In the genomic region with DNA sequence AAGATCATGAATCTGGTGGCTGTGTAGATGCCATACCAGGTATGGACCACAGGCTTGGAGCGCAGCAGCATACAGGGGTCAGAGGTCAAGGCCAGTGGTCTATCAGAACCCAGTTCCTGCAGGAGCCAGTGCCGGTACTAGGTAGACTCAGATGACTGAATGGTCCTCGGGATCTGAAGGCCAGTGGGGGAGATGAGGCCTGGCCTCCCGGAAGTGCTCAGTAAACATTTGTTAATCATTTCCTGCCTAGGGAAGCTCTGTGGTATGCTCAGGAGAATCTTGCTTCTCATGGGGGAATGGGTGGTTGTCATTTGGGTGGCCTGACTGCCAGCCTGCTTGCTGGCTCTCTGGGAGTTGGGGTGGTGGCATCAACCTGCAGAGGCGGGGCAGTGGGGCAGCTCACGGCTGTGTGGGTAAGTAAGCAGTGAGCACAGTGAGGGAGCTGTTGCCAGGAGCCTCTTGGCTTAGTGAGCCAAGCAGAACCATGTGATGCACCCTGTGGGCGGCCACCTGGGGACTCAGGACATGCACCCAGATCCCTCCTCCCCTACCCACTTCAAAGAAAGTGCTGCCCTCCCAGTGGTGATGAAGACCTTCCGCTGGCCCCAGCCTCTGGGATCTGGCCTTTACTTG, we compare ENCODE assay signal across 9 cellular contexts. TPM values are rescaled to one million over a fixed set of nuclear protein-coding genes. Genes with fewer than 3 reads are reported as not detected.
DNase-seq lines count a peak whose midpoint lies in the region; ATAC-seq, FAIRE-seq and TF ChIP-seq lines count a peak whose summit lies in the region.
"Had no signal": no experiment of that assay in that cellular context is flagged by ENCODE, and none has a peak within 500 bp of the region (broad histone marks: within the 10 kb centered on the region; RNA-seq: fewer than 3 reads in every experiment).

No MANE protein-coding gene starts in this region.

- intact Hi-C loops in endothelial cell of umbilical vein (cut with micrococcal nuclease), result no loop called here

- no peak overlapping the region for H3K4me3 ChIP-seq in endothelial cell of umbilical vein (replicated peaks in 1 of 3; ENCODE audit: insufficient read depth in 1 of 3, low read depth in 1 of 3, low read length in 3 of 3)

- ATAC-seq in GM19043 (IDR thresholded peaks at IDR 0.05; ENCODE audit: low read depth, unreplicated experiment), result peak; percentile 58
- ATAC-seq in HG03432 (IDR thresholded peaks at IDR 0.05; ENCODE audit: unreplicated experiment), result peak; percentile 69

- H3K9ac ChIP-seq in endothelial cell of umbilical vein (replicated peaks; ENCODE audit: extremely low read depth, insufficient read depth, low read length), result no peak overlapping the region

- DNase-seq in A172 (ENCODE audit: low spot score), result peak; percentile 76
- peak; percentile 48 for DNase-seq in T-helper 9 cell
- peak; percentile 43 for DNase-seq in endothelial cell of umbilical vein (ENCODE audit: low read depth, low spot score)
- peak; percentile 37 to 74 for DNase-seq in stimulated activated CD8-positive, alpha-beta memory T cell treated with anti-CD3 and anti-CD28 coated beads, Interleukin-7, amount 100 ng/mL, for 48 hours (ENCODE audit: extremely low read depth in 1 of 2, low read depth in 1 of 2)
- no peak for DNase-seq in NCI-H128 (lab: John Stamatoyannopoulos, UW; ENCODE audit: unreplicated experiment)
- no peak for DNase-seq in NCI-H2107 treated with DMSO at 0.1 percent for 48 hours (lab: John Stamatoyannopoulos, UW; ENCODE audit: unreplicated experiment)

- H4K20me1 ChIP-seq in endothelial cell of umbilical vein (replicated peaks; ENCODE audit: control insufficient read depth, extremely low read depth, insufficient read depth, low read length), result no peaks in the 10 kb centered on the region

- H3K4me2 ChIP-seq in endothelial cell of umbilical vein (ENCODE audit: insufficient read depth, low read length), result peak overlapping the region; percentile 34

- no peaks in the 10 kb centered on the region for H3K27me3 ChIP-seq in endothelial cell of umbilical vein (ENCODE audit: control insufficient read depth in 2 of 2, insufficient read depth in 2 of 2, low read length in 2 of 2)

- H3K4me1 ChIP-seq in endothelial cell of umbilical vein (ENCODE audit: control insufficient read depth, extremely low read depth, insufficient read depth, low read length), result peaks cover 8% of the 10 kb centered on the region

- no peaks in the 10 kb centered on the region for H3K9me1 ChIP-seq in endothelial cell of umbilical vein (replicated peaks; ENCODE audit: control insufficient read depth, extremely low read depth, insufficient read depth, low read length)

- no peaks in the 10 kb centered on the region for H3K36me3 ChIP-seq in endothelial cell of umbilical vein (ENCODE audit: control insufficient read depth in 2 of 2, extremely low read depth in 1 of 2, insufficient read depth in 2 of 2, low read length in 2 of 2)

- FAIRE-seq in endothelial cell of umbilical vein (lab: Jason Lieb, UNC), result peak; percentile 85
- FAIRE-seq: G401.6 had no signal

- TF ChIP-seq POLR2A in endothelial cell of umbilical vein (IDR thresholded peaks at IDR 0.05; ENCODE audit: low read depth, low read length), result no peak

- dilution Hi-C loops in endothelial cell of umbilical vein (cut with MboI; ENCODE audit: extremely low pct_ligation_motif_present, low sequenced_read_pairs), result no loop called here

- POLR2A ChIA-PET in endothelial cell of umbilical vein (lab: Charles Lee), result no interaction called here

- no peak for TF ChIP-seq CTCF in endothelial cell of umbilical vein (IDR thresholded peaks at IDR 0.05; ENCODE audit: extremely low read depth in 1 of 2, insufficient read depth in 1 of 2, low read depth in 1 of 2, low read length in 2 of 2)

- H3K27ac ChIP-seq in endothelial cell of umbilical vein (ENCODE audit: insufficient read depth, low read depth, low read length), result no peak overlapping the region

- CTCF ChIA-PET in endothelial cell of umbilical vein (lab: Charles Lee), result no interaction called here

- H2AFZ ChIP-seq in endothelial cell of umbilical vein (ENCODE audit: low read depth, low read length), result peak overlapping the region; percentile 10

- no TSS peak for BruUV-seq in endothelial cell of umbilical vein (replicated peaks; lab: Mats Ljungman, UMichigan)

- no peaks in the 10 kb centered on the region for H3K9me3 ChIP-seq in endothelial cell of umbilical vein (replicated peaks; ENCODE audit: control insufficient read depth, insufficient read depth, low read length)

- no peaks in the 10 kb centered on the region for H3K79me2 ChIP-seq in endothelial cell of umbilical vein (ENCODE audit: control insufficient read depth, insufficient read depth, low read length)

TF ChIP-seq in endothelial cell of umbilical vein, 7 proteins besides CTCF, POLR2A, EP300 and RAD21:
- TF ChIP-seq POLR2AphosphoS5 (IDR thresholded peaks at IDR 0.05; ENCODE audit: insufficient read depth, low read depth, low read length), result peak; percentile 30
- no peak for TF ChIP-seq MYC (IDR thresholded peaks at IDR 0.05; ENCODE audit: low read depth, low read length)

RNA-seq across cellular contexts. Expression of a gene that starts 33.0 kb away (rescaled TPM):
- 15.2 and 15.8 TPM in 2 replicates for total RNA-seq in A172 (2014; rRNA removed; shearing (Covaris generic))
- 7.7 and 8.8 TPM in 2 replicates for total RNA-seq in endothelial cell of umbilical vein
- polyA plus RNA-seq in endothelial cell of umbilical vein, result 2.3 and 3.1 TPM in 2 replicates
- polyA plus RNA-seq in endothelial cell of umbilical vein (2011; cell fraction: cytosol; rRNA removed), result 3.2 and 3.4 TPM in 2 replicates
- 5.8 and 6.2 TPM in 2 replicates for polyA plus RNA-seq in endothelial cell of umbilical vein (2011; cell fraction: nucleus; rRNA removed)
- polyA plus RNA-seq in endothelial cell of umbilical vein (2012), result 8.9 and 9.5 TPM in 2 replicates
- polyA minus RNA-seq in endothelial cell of umbilical vein, result 7.1 and 10.1 TPM in 2 replicates
- 14.0 TPM for polyA minus RNA-seq in endothelial cell of umbilical vein (2011; cell fraction: cytosol; rRNA and poly(A)+ RNA removed)
- 5.7 and 6.3 TPM in 2 replicates for polyA minus RNA-seq in endothelial cell of umbilical vein (2011; cell fraction: nucleus; rRNA and poly(A)+ RNA removed)

Comparison
In these comparisons a context has a peak if more than half of its experiments do, and no peak if none do; other contexts are left out.
1. DNase-seq: peak in A172 (single experiment), T-helper 9 cell (single experiment), endothelial cell of umbilical vein (single experiment) and stimulated activated CD8-positive, alpha-beta memory T cell treated with anti-CD3 and anti-CD28 coated beads, Interleukin-7, amount 100 ng/mL, for 48 hours (2 of 2); none in NCI-H128 (single experiment) and NCI-H2107 treated with DMSO at 0.1 percent for 48 hours (single experiment).